29 cellular contexts compared by ENCODE assay signal in the genomic region with DNA sequence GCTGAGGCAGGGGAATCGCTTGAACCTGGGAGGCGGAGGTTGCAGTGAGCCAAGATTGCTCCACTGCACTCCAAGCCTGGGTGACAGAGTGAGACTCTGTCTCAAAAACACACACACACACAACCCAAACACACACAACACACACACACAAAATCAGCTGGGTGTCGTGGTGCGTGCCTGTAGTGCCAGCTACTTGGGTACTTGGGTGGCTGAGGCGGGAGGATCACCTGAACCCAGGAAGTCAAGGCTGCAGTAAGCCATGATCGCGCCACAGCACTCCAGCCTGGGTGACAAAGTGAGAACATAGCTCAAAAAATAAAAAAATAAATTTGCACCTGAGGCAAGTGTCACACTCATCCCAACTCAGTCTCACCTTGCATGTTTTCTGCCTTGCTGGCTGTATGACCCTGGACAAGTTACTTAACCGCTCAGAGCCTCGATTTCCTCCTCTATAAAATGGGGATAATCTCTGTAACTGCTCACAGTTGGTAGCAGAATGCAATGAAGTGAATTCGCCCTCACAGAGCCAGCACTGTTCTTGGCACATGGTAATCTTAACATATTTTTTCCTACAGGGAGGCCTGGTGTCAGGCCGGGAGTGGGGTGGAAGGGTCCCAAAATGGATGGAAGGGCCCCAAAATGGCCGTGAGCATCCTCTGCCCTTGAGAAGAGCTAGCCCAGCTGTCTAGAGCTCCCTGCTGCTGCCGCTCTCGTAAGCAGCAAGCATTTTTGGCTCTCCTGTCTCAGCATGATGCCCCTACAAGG. TPM values are rescaled to one million over a fixed set of nuclear protein-coding genes. Genes with fewer than 3 reads are reported as not detected.
DNase-seq lines count a peak whose midpoint lies in the region; ATAC-seq, FAIRE-seq and TF ChIP-seq lines count a peak whose summit lies in the region.
"Had no signal": no experiment of that assay in that cellular context is flagged by ENCODE, and none has a peak within 500 bp of the region (broad histone marks: within the 10 kb centered on the region; RNA-seq: fewer than 3 reads in every experiment).

No MANE protein-coding gene starts in this region.

- H3K36me3 Mint-ChIP-seq in GM23338 (ENCODE audit: low read depth) = no peaks in the 10 kb centered on the region; the same call in 2 of the 3 replicates
- no peaks in the 10 kb centered on the region for H3K36me3 Mint-ChIP-seq in activated naive CD4-positive, alpha-beta T cell treated with anti-CD3 and anti-CD28 coated beads, Interleukin-2, amount 50 U/mL, for 72 hours
- H3K36me3 Mint-ChIP-seq in stimulated activated memory B cell treated with anti-CD40 and anti-IgM and Interleukin-4, amounts not matched to agents 10 μg/mL and 1 μg/mL and 100 μg/mL, for 72 hours = no peaks in the 10 kb centered on the region
- H3K36me3 Mint-ChIP-seq in WTC11 = no peaks in the 10 kb centered on the region
- H3K36me3 Mint-ChIP-seq: immature natural killer cell; naive thymus-derived CD4-positive, alpha-beta T cell had no signal

- H3K36me3 ChIP-seq in GM23338 (ENCODE audit: insufficient read depth) (no peaks in the 10 kb centered on the region), endocrine pancreas (ENCODE audit: control insufficient read depth, insufficient read depth, low read length) (no peaks in the 10 kb centered on the region), mucosa of rectum (ENCODE audit: control insufficient read depth in 2 of 2, insufficient read depth in 2 of 2, low read length in 2 of 2) (peaks cover 11 to 19% of the 10 kb centered on the region in 2 donors), small intestine (ENCODE audit: control insufficient read depth in 2 of 2, insufficient read depth in 2 of 2, low read length in 2 of 2) (peaks cover 0 to 2% of the 10 kb centered on the region in 2 donors), ovary (no peaks in the 10 kb centered on the region)
- H3K36me3 ChIP-seq: BE2C, thoracic aorta had no signal

- peak overlapping the region; percentile 95 for H2AFZ ChIP-seq in GM23338

- TF ChIP-seq EP300 in ovary (IDR thresholded peaks at IDR 0.05) = no peak

- H3K27me3 ChIP-seq in GM23338 (ENCODE audit: insufficient read depth) (no peaks in the 10 kb centered on the region), endocrine pancreas (ENCODE audit: control insufficient read depth, insufficient read depth, low read length) (no peaks in the 10 kb centered on the region), mucosa of rectum (ENCODE audit: control insufficient read depth in 2 of 2, insufficient read depth in 2 of 2, low read length in 2 of 2) (no peaks in the 10 kb centered on the region), small intestine (ENCODE audit: control insufficient read depth in 2 of 2, insufficient read depth in 2 of 2, low read length in 2 of 2) (no peaks in the 10 kb centered on the region), ovary (no peaks in the 10 kb centered on the region)
- H3K27me3 ChIP-seq: BE2C had no signal

- no peaks in the 10 kb centered on the region for H3K79me2 ChIP-seq in GM23338 (replicated peaks; ENCODE audit: insufficient read depth)

- TF ChIP-seq CTCF in GM23338 (conservative IDR thresholded peaks at IDR 0.05; ENCODE audit: low read depth in 2 of 2) (no peak), WTC11 (IDR thresholded peaks at IDR 0.05) (no peak), ovary (IDR thresholded peaks at IDR 0.05) (no peak)

- H3F3A ChIP-seq in GM23338 (replicated peaks; ENCODE audit: low read depth) = no peaks in the 10 kb centered on the region

- CTCF ChIA-PET in WTC11 (lab: Charles Lee) = interaction anchor here (0.6 to 4.6 kb wide), 5 partner anchors 24 to 420 kb away, joined by 3 to 35 read pairs (median 3); no protein-coding TSS in a partner anchor

- no peak overlapping the region for H3K4me2 ChIP-seq in GM23338

- intact Hi-C loops in ovary (cut with DNase I) = no loop called here

- H3K9me3 ChIP-seq in endocrine pancreas (ENCODE audit: control insufficient read depth, low read length) = no peaks in the 10 kb centered on the region
- H3K9me3 ChIP-seq in mucosa of rectum (ENCODE audit: control insufficient read depth in 2 of 2, low read length in 2 of 2) = no peaks in the 10 kb centered on the region
- no peaks in the 10 kb centered on the region for H3K9me3 ChIP-seq in small intestine (ENCODE audit: control insufficient read depth, low read depth)
- no peaks in the 10 kb centered on the region for H3K9me3 ChIP-seq in ovary
- H3K9me3 ChIP-seq: BE2C, thoracic aorta had no signal

- 21 to 61% (median 34%) methylated on average over 12 to 14 of the region's 14 CpGs for WGBS in small intestine, 3 donors
- WGBS in ovary, 3 donors = 82 to 87% (median 86%) methylated on average over 14 of the region's 14 CpGs

- DNase-seq in GM23338 (ENCODE audit: low spot score) (no peak), small intestine (no peak), WTC11 (ENCODE audit: low spot score) (no peak), ovary (no peak)
- no peak for DNase-seq in activated naive CD4-positive, alpha-beta T cell treated with anti-CD3 and anti-CD28 coated beads, Interleukin-2, amount 50 U/mL, for 72 hours (ENCODE audit: low spot score in 2 of 2)
- DNase-seq: activated CD4-positive, alpha-beta T cell treated with anti-CD3 and anti-CD28 coated beads for 4 hours; activated CD8-positive, alpha-beta T cell treated with anti-CD3 and anti-CD28 coated beads, Interleukin-2, amount 10 ng/mL, durations not matched to agents 7 days and 5 days; activated naive CD4-positive, alpha-beta T cell treated with anti-CD3 and anti-CD28 coated beads, Interleukin-2, amount 50 U/mL, for 16 hours; amniotic stem cell; BE2C; hypothalamus; immature natural killer cell; mesendoderm; naive thymus-derived CD4-positive, alpha-beta T cell; NCI-H1694; NCI-H748 treated with DMSO at 0.1 percent for 48 hours; occipital lobe; SIG-M5 had no signal

- H3K4me3 Mint-ChIP-seq in GM23338 (no peak overlapping the region), WTC11 (no peak overlapping the region)
- no peak overlapping the region for H3K4me3 Mint-ChIP-seq in stimulated activated memory B cell treated with anti-CD40 and anti-IgM and Interleukin-4, amounts not matched to agents 10 μg/mL and 1 μg/mL and 100 μg/mL, for 72 hours
- H3K4me3 Mint-ChIP-seq: activated CD8-positive, alpha-beta T cell treated with anti-CD3 and anti-CD28 coated beads, Interleukin-2, amount 10 ng/mL, durations not matched to agents 7 days and 5 days; activated T-helper 17 cell treated with anti-CD3 and anti-CD28 coated beads, Interleukin-2, amount 50 U/mL, for 72 hours; immature natural killer cell; naive thymus-derived CD4-positive, alpha-beta T cell; stimulated activated naive CD8-positive, alpha-beta T cell treated with anti-CD3 and anti-CD28 coated beads, Interleukin-15, Interleukin-2, amounts not matched to agents 100 ng/mL and 50 ng/mL, for 24 hours had no signal

- H4K20me1 ChIP-seq in GM23338 (replicated peaks; ENCODE audit: insufficient read depth) = no peaks in the 10 kb centered on the region

- no peak for ATAC-seq in GM23338
- no peak for ATAC-seq in activated naive CD4-positive, alpha-beta T cell treated with anti-CD3 and anti-CD28 coated beads, Interleukin-2, amount 50 U/mL, for 72 hours
- ATAC-seq in stimulated activated memory B cell treated with anti-CD40 and anti-IgM and Interleukin-4, amounts not matched to agents 10 μg/mL and 1 μg/mL and 100 μg/mL, for 72 hours = no peak
- ATAC-seq in WTC11 = no peak
- ATAC-seq: activated CD8-positive, alpha-beta T cell treated with anti-CD3 and anti-CD28 coated beads, Interleukin-2, amount 10 ng/mL, durations not matched to agents 7 days and 5 days; activated T-helper 17 cell treated with anti-CD3 and anti-CD28 coated beads, Interleukin-2, amount 50 U/mL, for 72 hours; HCT116; naive thymus-derived CD4-positive, alpha-beta T cell had no signal

- H3K27me3 Mint-ChIP-seq in GM23338 (ENCODE audit: insufficient read depth, low read depth, poor library complexity) (peaks cover 10% of the 10 kb centered on the region), WTC11 (ENCODE audit: low read depth) (no peaks in the 10 kb centered on the region)
- peaks cover 12% of the 10 kb centered on the region for H3K27me3 Mint-ChIP-seq in stimulated activated memory B cell treated with anti-CD40 and anti-IgM and Interleukin-4, amounts not matched to agents 10 μg/mL and 1 μg/mL and 100 μg/mL, for 72 hours
- H3K27me3 Mint-ChIP-seq: activated T-helper 17 cell treated with anti-CD3 and anti-CD28 coated beads, Interleukin-2, amount 50 U/mL, for 72 hours; stimulated activated naive CD8-positive, alpha-beta T cell treated with anti-CD3 and anti-CD28 coated beads, Interleukin-15, Interleukin-2, amounts not matched to agents 100 ng/mL and 50 ng/mL, for 24 hours had no signal

- no peak overlapping the region for H3K27ac Mint-ChIP-seq in GM23338
- no peak overlapping the region for H3K27ac Mint-ChIP-seq in activated naive CD4-positive, alpha-beta T cell treated with anti-CD3 and anti-CD28 coated beads, Interleukin-2, amount 50 U/mL, for 72 hours
- H3K27ac Mint-ChIP-seq in stimulated activated memory B cell treated with anti-CD40 and anti-IgM and Interleukin-4, amounts not matched to agents 10 μg/mL and 1 μg/mL and 100 μg/mL, for 72 hours = no peak overlapping the region
- H3K27ac Mint-ChIP-seq in WTC11 = no peak overlapping the region
- H3K27ac Mint-ChIP-seq: activated CD8-positive, alpha-beta T cell treated with anti-CD3 and anti-CD28 coated beads, Interleukin-2, amount 10 ng/mL, durations not matched to agents 7 days and 5 days; activated T-helper 17 cell treated with anti-CD3 and anti-CD28 coated beads, Interleukin-2, amount 50 U/mL, for 72 hours; immature natural killer cell; naive thymus-derived CD4-positive, alpha-beta T cell; stimulated activated naive CD8-positive, alpha-beta T cell treated with anti-CD3 and anti-CD28 coated beads, Interleukin-15, Interleukin-2, amounts not matched to agents 100 ng/mL and 50 ng/mL, for 24 hours had no signal

- TF ChIP-seq POLR2A in ovary (IDR thresholded peaks at IDR 0.05) = no peak

- no peak overlapping the region for H3K4me3 ChIP-seq in GM23338
- no peak overlapping the region for H3K4me3 ChIP-seq in endocrine pancreas (ENCODE audit: control insufficient read depth, insufficient read depth, low read length)
- H3K4me3 ChIP-seq in mucosa of rectum (ENCODE audit: low read length in 2 of 2) = peak overlapping the region; percentile 72 to 84
- H3K4me3 ChIP-seq in small intestine (ENCODE audit: low read depth in 1 of 2, low read length in 2 of 2) = peak overlapping the region in 1 of 2 donors; percentile 65
- no peak overlapping the region for H3K4me3 ChIP-seq in ovary
- H3K4me3 ChIP-seq: skin epidermis had no signal

- FAIRE-seq in small intestine (lab: Jason Lieb, UNC) = no peak
- FAIRE-seq: RCC 7860 had no signal

- H3K27ac ChIP-seq in GM23338 (ENCODE audit: low read depth) (no peak overlapping the region), mucosa of rectum (ENCODE audit: low read depth in 2 of 2, low read length in 2 of 2) (peak overlapping the region; percentile 93 to 95), small intestine (ENCODE audit: low read depth in 1 of 2, low read length in 1 of 2) (peak overlapping the region; percentile 69 to 74), ovary (no peak overlapping the region)
- H3K27ac ChIP-seq: skin epidermis, thoracic aorta had no signal

- POLR2A ChIA-PET in WTC11 (lab: Charles Lee) = no interaction called here

- H3K9me3 Mint-ChIP-seq in GM23338 (no peaks in the 10 kb centered on the region; the same call in 2 of the 3 replicates), WTC11 (no peaks in the 10 kb centered on the region)
- no peaks in the 10 kb centered on the region for H3K9me3 Mint-ChIP-seq in activated naive CD4-positive, alpha-beta T cell treated with anti-CD3 and anti-CD28 coated beads, Interleukin-2, amount 50 U/mL, for 72 hours
- H3K9me3 Mint-ChIP-seq in stimulated activated memory B cell treated with anti-CD40 and anti-IgM and Interleukin-4, amounts not matched to agents 10 μg/mL and 1 μg/mL and 100 μg/mL, for 72 hours = no peaks in the 10 kb centered on the region
- H3K9me3 Mint-ChIP-seq: activated T-helper 17 cell treated with anti-CD3 and anti-CD28 coated beads, Interleukin-2, amount 50 U/mL, for 72 hours; immature natural killer cell; naive thymus-derived CD4-positive, alpha-beta T cell; stimulated activated naive CD8-positive, alpha-beta T cell treated with anti-CD3 and anti-CD28 coated beads, Interleukin-15, Interleukin-2, amounts not matched to agents 100 ng/mL and 50 ng/mL, for 24 hours had no signal

- H3K9ac ChIP-seq in endocrine pancreas (ENCODE audit: control insufficient read depth, insufficient read depth, low read length) (peak overlapping the region; percentile 15), mucosa of rectum (ENCODE audit: low read depth in 1 of 2, low read length in 2 of 2) (peak overlapping the region in 1 of 2 donors; percentile 75)

- H3K9me2 ChIP-seq in GM23338 (ENCODE audit: insufficient read depth) = no peaks in the 10 kb centered on the region

- peaks cover 21% of the 10 kb centered on the region for H3K4me1 Mint-ChIP-seq in GM23338
- no peaks in the 10 kb centered on the region for H3K4me1 Mint-ChIP-seq in stimulated activated memory B cell treated with anti-CD40 and anti-IgM and Interleukin-4, amounts not matched to agents 10 μg/mL and 1 μg/mL and 100 μg/mL, for 72 hours
- H3K4me1 Mint-ChIP-seq in WTC11 = peaks cover 18% of the 10 kb centered on the region
- H3K4me1 Mint-ChIP-seq: activated T-helper 17 cell treated with anti-CD3 and anti-CD28 coated beads, Interleukin-2, amount 50 U/mL, for 72 hours; immature natural killer cell; naive thymus-derived CD4-positive, alpha-beta T cell had no signal

- H3K4me1 ChIP-seq in GM23338 (ENCODE audit: insufficient read depth) (peaks cover 9% of the 10 kb centered on the region; the same call in 1 of the 2 replicates), endocrine pancreas (ENCODE audit: control insufficient read depth, insufficient read depth, low read length) (no peaks in the 10 kb centered on the region), mucosa of rectum (ENCODE audit: control insufficient read depth in 2 of 2, insufficient read depth in 2 of 2, low read length in 2 of 2) (peaks cover 7 to 35% of the 10 kb centered on the region in 2 donors), small intestine (ENCODE audit: control insufficient read depth in 2 of 2, insufficient read depth in 1 of 2, low read depth in 1 of 2, low read length in 1 of 2) (peaks cover 0 to 3% of the 10 kb centered on the region in 2 donors), ovary (ENCODE audit: insufficient read depth) (no peaks in the 10 kb centered on the region)
- H3K4me1 ChIP-seq: BE2C had no signal

RNA-seq across cellular contexts. Expression of gene HNF1A, which starts 0.6 kb away (rescaled TPM):
- total RNA-seq in GM23338 (2014; rRNA removed; shearing (Covaris generic)) = not detected in 2 replicates
- polyA plus RNA-seq in GM23338 (2016; fragmentation: Nextera tagmentation; extraction: Ambion mirVana) (0.10 and 0.11 TPM in 2 replicates), small intestine (10 to 100 TPM; 23.0 to 42.3 (median 32.2) TPM), ovary (under 1 TPM in 1 of 2 donors, not detected in 1; 0.23 TPM)
- total RNA-seq in activated naive CD4-positive, alpha-beta T cell treated with anti-CD3 and anti-CD28 coated beads, Interleukin-2, amount 50 U/mL, for 72 hours = not detected
- total RNA-seq in WTC11 (2021) (not detected in 3 replicates), ovary (1 to 10 TPM in 1 of 7 donors, under 1 TPM in 2, not detected in 4; 0.10 to 1.4 (median 0.12) TPM)
- total RNA-seq: activated CD8-positive, alpha-beta T cell treated with anti-CD3 and anti-CD28 coated beads, Interleukin-2, amount 10 ng/mL, durations not matched to agents 7 days and 5 days; activated T-helper 17 cell treated with anti-CD3 and anti-CD28 coated beads, Interleukin-2, amount 50 U/mL, for 72 hours; chondrocyte; G401; naive thymus-derived CD4-positive, alpha-beta T cell; occipital lobe had no signal
- polyA plus RNA-seq: immature natural killer cell; naive thymus-derived CD4-positive, alpha-beta T cell had no signal

RNA-seq across cellular contexts. Expression of gene C12orf43, which starts 38.6 kb away (rescaled TPM):
- total RNA-seq in GM23338 (2014; rRNA removed; shearing (Covaris generic)) = 9.8 and 15.2 TPM in 2 replicates
- polyA plus RNA-seq in GM23338 (2016; fragmentation: Nextera tagmentation; extraction: Ambion mirVana) = 19.6 and 20.7 TPM in 2 replicates
- 10 to 100 TPM in 1 of 3 donors, 1 to 10 TPM in 2; 4.5 to 11.4 (median 5.1) TPM for polyA plus RNA-seq in small intestine
- 10 to 100 TPM; 16.9 to 19.9 TPM for total RNA-seq in activated naive CD4-positive, alpha-beta T cell treated with anti-CD3 and anti-CD28 coated beads, Interleukin-2, amount 50 U/mL, for 72 hours
- total RNA-seq in WTC11 (2021) = 19.1 to 20.7 TPM (median 19.2 TPM) in 3 replicates
- total RNA-seq in ovary = 10 to 100 TPM; 10.6 to 22.9 (median 17.9) TPM
- polyA plus RNA-seq in ovary = 10 to 100 TPM; 14.8 to 16.4 TPM

Comparison
In these comparisons a context has a peak if more than half of its experiments do, and no peak if none do; other contexts are left out.
1. H3K27ac ChIP-seq: peak in mucosa of rectum (2 of 2) and small intestine (2 of 2); none in GM23338 (single experiment) and ovary (0 of 2).
2. H3K4me3 ChIP-seq: peak in mucosa of rectum (2 of 2); none in GM23338 (single experiment), endocrine pancreas (single experiment) and ovary (single experiment).